Comparison of ENCODE assay signal across 1 cellular context in the genomic region with DNA sequence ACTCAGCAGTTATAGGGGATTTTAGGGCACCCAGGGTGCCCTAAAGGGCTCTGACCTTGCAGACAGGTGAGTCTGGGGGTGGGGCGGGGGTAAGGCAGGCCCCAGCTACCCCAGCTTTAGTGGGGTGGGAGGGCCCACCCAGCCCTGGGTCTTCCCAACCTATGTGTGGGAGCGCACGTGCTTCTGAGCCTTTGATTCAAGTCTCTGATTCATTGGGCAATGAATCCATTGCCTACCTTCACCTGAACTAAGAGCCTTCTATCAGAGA.
TF ChIP-seq lines count a peak whose summit lies in the region.

No MANE protein-coding gene starts in this region.

TF ChIP-seq in HepG2, 621 proteins besides CTCF, POLR2A, EP300 and RAD21 (continued from another document):
- TF ChIP-seq ZBTB40 (IDR thresholded peaks at IDR 0.05), result no peak
- TF ChIP-seq ZBTB40 (CRISPR knock-in tag; IDR thresholded peaks at IDR 0.05), result 0 out of 2 replicates have a peak, but pooled peaks have one; percentile 27
- TF ChIP-seq AGO2 (optimal IDR thresholded peaks at IDR 0.05; ENCODE audit: low read depth, low read length), result peak; percentile 7
